In genomic region chr12:32248594-32249140, GRCh38 we compare ENCODE assay signal across 1 cellular context.
TF ChIP-seq lines count a peak whose summit lies in the region.

No MANE protein-coding gene starts in this region.

TF ChIP-seq in GM23338, 12 proteins besides CTCF, POLR2A, EP300 and RAD21 (continued from another document):
- TF ChIP-seq ZNF462 (CRISPR knock-in tag; IDR thresholded peaks at IDR 0.05) (no peak), STAT1 (IDR thresholded peaks at IDR 0.05; ENCODE audit: unreplicated experiment) (no peak), POLR2AphosphoS5 (IDR thresholded peaks at IDR 0.05; ENCODE audit: low read depth) (no peak), NANOG (IDR thresholded peaks at IDR 0.05; ENCODE audit: borderline replicate concordance) (no peak), JUNB (IDR thresholded peaks at IDR 0.05; ENCODE audit: unreplicated experiment) (no peak), EZH2 (IDR thresholded peaks at IDR 0.05; ENCODE audit: low read depth, unreplicated experiment) (no peak)
